In the genomic region with DNA sequence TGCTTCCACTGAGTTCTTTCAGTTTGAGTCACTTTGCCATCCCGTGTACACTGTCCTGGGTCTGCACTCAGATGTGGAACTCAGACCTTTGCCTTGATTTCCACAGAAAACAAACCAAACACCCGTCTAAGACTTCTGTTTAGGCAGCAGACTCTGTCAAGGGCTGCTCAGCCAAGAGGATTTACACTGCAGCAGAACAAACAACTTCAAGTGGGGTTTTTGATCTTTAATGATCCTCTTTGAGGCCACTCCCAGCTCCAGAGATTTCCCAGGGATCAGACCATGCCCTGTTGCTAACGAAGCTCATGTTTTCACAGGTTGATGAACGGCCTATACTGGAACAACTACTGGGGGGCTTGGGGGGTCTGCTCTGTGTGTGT, we compare ENCODE assay signal across 1 cellular context.
TF ChIP-seq lines count a peak whose summit lies in the region.

No MANE protein-coding gene starts in this region.

TF ChIP-seq in HEK293, 187 proteins besides CTCF, POLR2A, EP300 and RAD21 (continued from another document):
- TF ChIP-seq TSHZ1 (tag by site-specific recombination; IDR thresholded peaks at IDR 0.05; ENCODE audit: borderline replicate concordance) (no peak), ZXDB (tag by site-specific recombination; IDR thresholded peaks at IDR 0.05) (no peak), ZNF677 (tag by site-specific recombination; IDR thresholded peaks at IDR 0.05) (no peak), KLF1 (tag by site-specific recombination; IDR thresholded peaks at IDR 0.05) (peak; percentile 22; the same call in 1 of the 2 replicates), ZNF530 (tag by site-specific recombination; IDR thresholded peaks at IDR 0.05; ENCODE audit: low read depth) (no peak), WT1 (tag by site-specific recombination; IDR thresholded peaks at IDR 0.05) (no peak), TCF7L2 (IDR thresholded peaks at IDR 0.05; ENCODE audit: borderline replicate concordance, low read depth, low read length) (peak; percentile 72; the same call in 1 of the 2 replicates), ZNF138 (tag by site-specific recombination; IDR thresholded peaks at IDR 0.05; ENCODE audit: borderline replicate concordance) (no peak), SCRT1 (tag by site-specific recombination; IDR thresholded peaks at IDR 0.05; ENCODE audit: borderline replicate concordance) (peak; percentile 42; the same call in 1 of the 2 replicates), ZNF792 (tag by site-specific recombination; IDR thresholded peaks at IDR 0.05) (no peak), BCL11B (tag by site-specific recombination; IDR thresholded peaks at IDR 0.05; ENCODE audit: low read depth) (no peak), ZNF558 (tag by site-specific recombination; IDR thresholded peaks at IDR 0.05) (no peak), OSR2 (tag by site-specific recombination; IDR thresholded peaks at IDR 0.05) (peak; percentile 58), ZBTB48 (tag by site-specific recombination; IDR thresholded peaks at IDR 0.05) (peak; percentile 42; the same call in 1 of the 2 replicates), ZNF174 (tag by site-specific recombination; IDR thresholded peaks at IDR 0.05) (no peak), SCRT2 (tag by site-specific recombination; IDR thresholded peaks at IDR 0.05) (peak; percentile 74; the same call in 1 of the 2 replicates), REPIN1 (tag by site-specific recombination; IDR thresholded peaks at IDR 0.05; ENCODE audit: low read depth) (no peak), KLF16 (tag by site-specific recombination; IDR thresholded peaks at IDR 0.05) (no peak)
- TF ChIP-seq, protein P1, sequence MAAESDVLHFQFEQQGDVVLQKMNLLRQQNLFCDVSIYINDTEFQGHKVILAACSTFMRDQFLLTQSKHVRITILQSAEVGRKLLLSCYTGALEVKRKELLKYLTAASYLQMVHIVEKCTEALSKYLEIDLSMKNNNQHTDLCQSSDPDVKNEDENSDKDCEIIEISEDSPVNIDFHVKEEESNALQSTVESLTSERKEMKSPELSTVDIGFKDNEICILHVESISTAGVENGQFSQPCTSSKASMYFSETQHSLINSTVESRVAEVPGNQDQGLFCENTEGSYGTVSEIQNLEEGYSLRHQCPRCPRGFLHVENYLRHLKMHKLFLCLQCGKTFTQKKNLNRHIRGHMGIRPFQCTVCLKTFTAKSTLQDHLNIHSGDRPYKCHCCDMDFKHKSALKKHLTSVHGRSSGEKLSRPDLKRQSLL (tag by site-specific recombination; IDR thresholded peaks at IDR 0.05): no peak
- TF ChIP-seq, protein P2, sequence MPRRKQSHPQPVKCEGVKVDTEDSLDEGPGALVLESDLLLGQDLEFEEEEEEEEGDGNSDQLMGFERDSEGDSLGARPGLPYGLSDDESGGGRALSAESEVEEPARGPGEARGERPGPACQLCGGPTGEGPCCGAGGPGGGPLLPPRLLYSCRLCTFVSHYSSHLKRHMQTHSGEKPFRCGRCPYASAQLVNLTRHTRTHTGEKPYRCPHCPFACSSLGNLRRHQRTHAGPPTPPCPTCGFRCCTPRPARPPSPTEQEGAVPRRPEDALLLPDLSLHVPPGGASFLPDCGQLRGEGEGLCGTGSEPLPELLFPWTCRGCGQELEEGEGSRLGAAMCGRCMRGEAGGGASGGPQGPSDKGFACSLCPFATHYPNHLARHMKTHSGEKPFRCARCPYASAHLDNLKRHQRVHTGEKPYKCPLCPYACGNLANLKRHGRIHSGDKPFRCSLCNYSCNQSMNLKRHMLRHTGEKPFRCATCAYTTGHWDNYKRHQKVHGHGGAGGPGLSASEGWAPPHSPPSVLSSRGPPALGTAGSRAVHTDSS (tag by site-specific recombination; IDR thresholded peaks at IDR 0.05): no peak
TF ChIP-seq in HEK293: peak in this region for 6.
